In the genomic region with DNA sequence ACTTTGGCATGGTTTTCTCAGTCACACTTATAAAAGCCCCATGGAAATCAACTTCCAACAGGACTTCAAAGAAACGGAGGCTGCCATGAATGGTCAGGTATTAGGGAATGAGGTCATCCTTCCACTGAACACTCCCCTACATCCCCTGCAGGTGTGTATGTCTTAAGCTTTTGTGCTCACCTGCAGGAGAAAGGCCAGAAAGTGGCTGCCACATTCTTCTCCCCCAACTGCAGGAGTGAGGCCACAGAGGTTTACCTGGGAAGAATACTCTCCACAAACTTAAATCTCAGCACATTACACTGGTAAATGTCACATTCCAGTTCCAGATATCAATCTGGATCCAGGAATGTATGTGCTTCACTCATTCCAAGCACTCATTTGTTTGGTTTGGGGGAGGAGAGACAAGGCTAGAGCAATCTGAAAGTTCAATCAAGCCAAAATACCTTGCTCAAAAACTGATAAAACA, we compare ENCODE assay signal across 9 cellular contexts. TPM values are rescaled to one million over a fixed set of nuclear protein-coding genes. Genes with fewer than 3 reads are reported as not detected.
DNase-seq lines count a peak whose midpoint lies in the region; ATAC-seq, FAIRE-seq and TF ChIP-seq lines count a peak whose summit lies in the region.
"Had no signal": no experiment of that assay in that cellular context is flagged by ENCODE, and none has a peak within 500 bp of the region (broad histone marks: within the 10 kb centered on the region; RNA-seq: fewer than 3 reads in every experiment).

No MANE protein-coding gene starts in this region.

- H3K27ac ChIP-seq in heart right ventricle: peak overlapping the region in 9 of 10 donors; percentile 57 to 80 (median 71)
- H3K27ac ChIP-seq in left lung: peak overlapping the region; percentile 46 to 62

- FAIRE-seq in urothelium cell line (lab: Jason Lieb, UNC): no peak

- peak in 5 of 8 donors; percentile 10 to 40 (median 16) for ATAC-seq in heart right ventricle
- ATAC-seq in Right ventricle myocardium inferior: no peak
- peak; percentile 14 for ATAC-seq in activated naive CD8-positive, alpha-beta T cell treated with anti-CD3 and anti-CD28 coated beads, Interleukin-2, amount 10 ng/mL, durations not matched to agents 7 days and 5 days (ENCODE audit: low read depth)
- peak; percentile 71 for ATAC-seq in left lung
- ATAC-seq in GM21717 (IDR thresholded peaks at IDR 0.05; ENCODE audit: unreplicated experiment): no peak

- peak overlapping the region; percentile 69 for H3K27ac Mint-ChIP-seq in activated naive CD8-positive, alpha-beta T cell treated with anti-CD3 and anti-CD28 coated beads, Interleukin-2, amount 10 ng/mL, durations not matched to agents 7 days and 5 days
- H3K27ac Mint-ChIP-seq: activated B cell treated with CpG ODN at 0.5 μM for 24 hours had no signal

- DNase-seq in heart right ventricle: no peak
- no peak for DNase-seq in Right ventricle myocardium inferior (ENCODE audit: missing footprints)
- DNase-seq in activated naive CD8-positive, alpha-beta T cell treated with anti-CD3 and anti-CD28 coated beads, Interleukin-2, amount 10 ng/mL, durations not matched to agents 7 days and 5 days: no peak
- DNase-seq in left lung: no peak
- DNase-seq in urothelium cell line (ENCODE audit: low spot score): peak; percentile 4
- no peak for DNase-seq in NCI-H526 treated with DMSO at 0.1 percent for 48 hours (lab: John Stamatoyannopoulos, UW)
- DNase-seq in NCI-H1105 treated with DMSO at 0.1 percent for 48 hours (lab: John Stamatoyannopoulos, UW): no peak
- DNase-seq: activated B cell treated with CpG ODN at 0.5 μM for 24 hours had no signal

- no peaks in the 10 kb centered on the region for H3K9me3 Mint-ChIP-seq in activated naive CD8-positive, alpha-beta T cell treated with anti-CD3 and anti-CD28 coated beads, Interleukin-2, amount 10 ng/mL, durations not matched to agents 7 days and 5 days
- H3K9me3 Mint-ChIP-seq: activated B cell treated with CpG ODN at 0.5 μM for 24 hours had no signal

- H3K36me3 Mint-ChIP-seq in activated naive CD8-positive, alpha-beta T cell treated with anti-CD3 and anti-CD28 coated beads, Interleukin-2, amount 10 ng/mL, durations not matched to agents 7 days and 5 days: no peaks in the 10 kb centered on the region

- H3K9me3 ChIP-seq in heart right ventricle (no peaks in the 10 kb centered on the region), left lung (no peaks in the 10 kb centered on the region)

- POLR2A ChIA-PET in activated naive CD8-positive, alpha-beta T cell treated with anti-CD3 and anti-CD28 coated beads, Interleukin-2, amount 10 ng/mL, durations not matched to agents 7 days and 5 days (lab: Charles Lee): interaction anchor here (0.6 to 1.1 kb wide), 2 partner anchors 23 to 53 kb away, joined by 4 to 5 read pairs; no protein-coding TSS in a partner anchor

- H3K4me3 Mint-ChIP-seq in activated naive CD8-positive, alpha-beta T cell treated with anti-CD3 and anti-CD28 coated beads, Interleukin-2, amount 10 ng/mL, durations not matched to agents 7 days and 5 days: peak overlapping the region; percentile 31
- H3K4me3 Mint-ChIP-seq: activated B cell treated with CpG ODN at 0.5 μM for 24 hours had no signal

- H3K4me3 ChIP-seq in heart right ventricle (peak overlapping the region in 2 of 10 donors; percentile 11 to 26), left lung (no peak overlapping the region)

- TF ChIP-seq CTCF in heart right ventricle (IDR thresholded peaks at IDR 0.05) (no peak), left lung (IDR thresholded peaks at IDR 0.05) (no peak)

- intact Hi-C loops in heart right ventricle (cut with DNase I) (loop anchor here in 3 of 10 donors (5.0 to 10.0 kb wide), 3 partner anchors 47 to 86 kb away; partner anchors contain the start of gene TMSB4X (in 1 of the 3)), Right ventricle myocardium inferior (cut with DNase I) (loop anchor here (5.0 kb wide), 1 partner anchor 37 kb away; no protein-coding TSS in a partner anchor), left lung (cut with DNase I) (no loop called here)

- H3K36me3 ChIP-seq in heart right ventricle (no peaks in the 10 kb centered on the region), left lung (no peaks in the 10 kb centered on the region)

- WGBS in heart right ventricle, 2 donors: 32 to 42% methylated on average over 1 of the region's 1 CpG

- H3K4me1 Mint-ChIP-seq in activated naive CD8-positive, alpha-beta T cell treated with anti-CD3 and anti-CD28 coated beads, Interleukin-2, amount 10 ng/mL, durations not matched to agents 7 days and 5 days: peaks cover 41% of the 10 kb centered on the region

- H3K4me1 ChIP-seq in heart right ventricle (peaks cover 0 to 30% (median 21%) of the 10 kb centered on the region in 9 donors), left lung (peaks cover 15 to 16% of the 10 kb centered on the region in 2 donors)

- H3K27me3 ChIP-seq in heart right ventricle (peaks cover 0 to 65% (median 0%) of the 10 kb centered on the region in 7 donors), left lung (no peaks in the 10 kb centered on the region)

- H3K27me3 Mint-ChIP-seq in activated naive CD8-positive, alpha-beta T cell treated with anti-CD3 and anti-CD28 coated beads, Interleukin-2, amount 10 ng/mL, durations not matched to agents 7 days and 5 days: no peaks in the 10 kb centered on the region
- H3K27me3 Mint-ChIP-seq: activated B cell treated with CpG ODN at 0.5 μM for 24 hours had no signal

RNA-seq across cellular contexts. Expression of gene FAM9C, which starts 15.5 kb away (rescaled TPM):
- total RNA-seq in heart right ventricle (under 1 TPM in 6 of 10 donors, not detected in 4; 0.07 to 1.00 (median 0.29) TPM), Right ventricle myocardium inferior (0.38 TPM), left lung (not detected)
- polyA plus RNA-seq in heart right ventricle: not detected
- not detected for total RNA-seq in activated naive CD8-positive, alpha-beta T cell treated with anti-CD3 and anti-CD28 coated beads, Interleukin-2, amount 10 ng/mL, durations not matched to agents 7 days and 5 days
- total RNA-seq: activated B cell treated with CpG ODN at 0.5 μM for 24 hours had no signal

RNA-seq across cellular contexts. Expression of gene TMSB4X, which starts 54.0 kb away (rescaled TPM):
- total RNA-seq in heart right ventricle: 1,000 to 10,000 TPM in 3 of 10 donors, 100 to 1,000 TPM in 7; 700 to 2,442 (median 850) TPM
- 1,000 to 10,000 TPM; 2,617 to 3,026 TPM for polyA plus RNA-seq in heart right ventricle
- 1,134 TPM for total RNA-seq in Right ventricle myocardium inferior
- 1,000 to 10,000 TPM; 8,001 to 8,464 TPM for total RNA-seq in activated naive CD8-positive, alpha-beta T cell treated with anti-CD3 and anti-CD28 coated beads, Interleukin-2, amount 10 ng/mL, durations not matched to agents 7 days and 5 days
- 1,000 to 10,000 TPM; 4,574 to 4,791 TPM for total RNA-seq in left lung

Comparison
In these comparisons a context has a peak if more than half of its experiments do, and no peak if none do; other contexts are left out.
1. ATAC-seq: peak in heart right ventricle (5 of 8), activated naive CD8-positive, alpha-beta T cell treated with anti-CD3 and anti-CD28 coated beads, Interleukin-2, amount 10 ng/mL, durations not matched to agents 7 days and 5 days (single experiment) and left lung (single experiment); none in Right ventricle myocardium inferior (single experiment) and GM21717 (single experiment).